In the genomic region with DNA sequence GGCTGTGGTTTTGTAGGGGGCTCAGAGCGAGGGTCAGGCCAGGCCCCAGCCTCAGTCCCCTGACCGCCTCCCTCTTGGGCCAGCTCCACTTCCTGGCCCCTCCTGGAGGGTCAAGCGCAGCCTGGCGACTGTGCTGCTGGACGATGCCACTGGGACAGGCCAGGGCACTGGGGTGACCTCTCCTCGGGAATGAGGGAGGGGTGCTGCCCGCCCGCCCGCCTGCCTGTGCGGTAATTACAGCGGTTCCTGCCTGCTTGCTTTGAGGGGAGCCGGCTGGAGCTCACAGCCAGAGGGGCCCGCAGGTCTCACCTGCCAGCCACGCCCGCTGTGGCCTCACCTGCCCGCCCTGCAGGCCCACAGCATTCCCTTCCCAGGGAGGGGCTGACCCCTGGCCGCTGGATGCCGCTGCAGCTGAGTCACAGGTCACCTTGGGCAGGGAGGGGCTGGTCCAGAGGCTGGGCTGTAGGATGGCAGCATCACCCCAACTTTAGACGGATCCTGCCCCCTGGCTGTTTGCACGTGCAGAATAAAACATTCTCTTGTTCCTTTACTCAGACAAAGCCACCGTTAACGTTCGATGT, we compare ENCODE assay signal across 2 cellular contexts.
TF ChIP-seq lines count a peak whose summit lies in the region.

No MANE protein-coding gene starts in this region.

TF ChIP-seq in HCT116, 20 proteins besides CTCF, POLR2A, EP300 and RAD21 (continued from another document):
- peak; percentile 57 for TF ChIP-seq POLR2AphosphoS5 (IDR thresholded peaks at IDR 0.05; ENCODE audit: low read depth, low read length)
- TF ChIP-seq, protein P1, sequence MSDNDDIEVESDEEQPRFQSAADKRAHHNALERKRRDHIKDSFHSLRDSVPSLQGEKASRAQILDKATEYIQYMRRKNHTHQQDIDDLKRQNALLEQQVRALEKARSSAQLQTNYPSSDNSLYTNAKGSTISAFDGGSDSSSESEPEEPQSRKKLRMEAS (IDR thresholded peaks at IDR 0.05): peak; percentile 49; the same call in 1 of the 2 replicates
- TF ChIP-seq EZH2 (IDR thresholded peaks at IDR 0.05): no peak
- TF ChIP-seq TCF7L2 (IDR thresholded peaks at IDR 0.05; ENCODE audit: borderline replicate concordance, extremely low read depth, insufficient read depth, insufficient read length): peak; percentile 59
- TF ChIP-seq, protein P2, sequence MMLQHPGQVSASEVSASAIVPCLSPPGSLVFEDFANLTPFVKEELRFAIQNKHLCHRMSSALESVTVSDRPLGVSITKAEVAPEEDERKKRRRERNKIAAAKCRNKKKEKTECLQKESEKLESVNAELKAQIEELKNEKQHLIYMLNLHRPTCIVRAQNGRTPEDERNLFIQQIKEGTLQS (IDR thresholded peaks at IDR 0.05): no peak

TF ChIP-seq in liver, 16 proteins besides CTCF, POLR2A, EP300 and RAD21 (continued from another document):
- TF ChIP-seq, protein P1 (IDR thresholded peaks at IDR 0.05): no peak
- TF ChIP-seq GABPA (IDR thresholded peaks at IDR 0.05 in 1 of 2, conservative IDR thresholded peaks at IDR 0.05 in 1 of 2): no peak
- no peak for TF ChIP-seq NR2F2 (IDR thresholded peaks at IDR 0.05)
- TF ChIP-seq, protein P3, sequence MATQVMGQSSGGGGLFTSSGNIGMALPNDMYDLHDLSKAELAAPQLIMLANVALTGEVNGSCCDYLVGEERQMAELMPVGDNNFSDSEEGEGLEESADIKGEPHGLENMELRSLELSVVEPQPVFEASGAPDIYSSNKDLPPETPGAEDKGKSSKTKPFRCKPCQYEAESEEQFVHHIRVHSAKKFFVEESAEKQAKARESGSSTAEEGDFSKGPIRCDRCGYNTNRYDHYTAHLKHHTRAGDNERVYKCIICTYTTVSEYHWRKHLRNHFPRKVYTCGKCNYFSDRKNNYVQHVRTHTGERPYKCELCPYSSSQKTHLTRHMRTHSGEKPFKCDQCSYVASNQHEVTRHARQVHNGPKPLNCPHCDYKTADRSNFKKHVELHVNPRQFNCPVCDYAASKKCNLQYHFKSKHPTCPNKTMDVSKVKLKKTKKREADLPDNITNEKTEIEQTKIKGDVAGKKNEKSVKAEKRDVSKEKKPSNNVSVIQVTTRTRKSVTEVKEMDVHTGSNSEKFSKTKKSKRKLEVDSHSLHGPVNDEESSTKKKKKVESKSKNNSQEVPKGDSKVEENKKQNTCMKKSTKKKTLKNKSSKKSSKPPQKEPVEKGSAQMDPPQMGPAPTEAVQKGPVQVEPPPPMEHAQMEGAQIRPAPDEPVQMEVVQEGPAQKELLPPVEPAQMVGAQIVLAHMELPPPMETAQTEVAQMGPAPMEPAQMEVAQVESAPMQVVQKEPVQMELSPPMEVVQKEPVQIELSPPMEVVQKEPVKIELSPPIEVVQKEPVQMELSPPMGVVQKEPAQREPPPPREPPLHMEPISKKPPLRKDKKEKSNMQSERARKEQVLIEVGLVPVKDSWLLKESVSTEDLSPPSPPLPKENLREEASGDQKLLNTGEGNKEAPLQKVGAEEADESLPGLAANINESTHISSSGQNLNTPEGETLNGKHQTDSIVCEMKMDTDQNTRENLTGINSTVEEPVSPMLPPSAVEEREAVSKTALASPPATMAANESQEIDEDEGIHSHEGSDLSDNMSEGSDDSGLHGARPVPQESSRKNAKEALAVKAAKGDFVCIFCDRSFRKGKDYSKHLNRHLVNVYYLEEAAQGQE (IDR thresholded peaks at IDR 0.05): no peak
- TF ChIP-seq HNF4G (IDR thresholded peaks at IDR 0.05): no peak
- TF ChIP-seq SP1 (IDR thresholded peaks at IDR 0.05): no peak
- no peak for TF ChIP-seq FOXA1 (IDR thresholded peaks at IDR 0.05)
- TF ChIP-seq JUND (IDR thresholded peaks at IDR 0.05): no peak
- no peak for TF ChIP-seq RXRA (IDR thresholded peaks at IDR 0.05)
- TF ChIP-seq, protein P2 (IDR thresholded peaks at IDR 0.05): no peak
- no peak for TF ChIP-seq YY1 (IDR thresholded peaks at IDR 0.05)
- TF ChIP-seq EGR1 (IDR thresholded peaks at IDR 0.05; ENCODE audit: low read depth in 2 of 2): no peak
